Comparison of ENCODE assay signal across 1 cellular context in the genomic region with DNA sequence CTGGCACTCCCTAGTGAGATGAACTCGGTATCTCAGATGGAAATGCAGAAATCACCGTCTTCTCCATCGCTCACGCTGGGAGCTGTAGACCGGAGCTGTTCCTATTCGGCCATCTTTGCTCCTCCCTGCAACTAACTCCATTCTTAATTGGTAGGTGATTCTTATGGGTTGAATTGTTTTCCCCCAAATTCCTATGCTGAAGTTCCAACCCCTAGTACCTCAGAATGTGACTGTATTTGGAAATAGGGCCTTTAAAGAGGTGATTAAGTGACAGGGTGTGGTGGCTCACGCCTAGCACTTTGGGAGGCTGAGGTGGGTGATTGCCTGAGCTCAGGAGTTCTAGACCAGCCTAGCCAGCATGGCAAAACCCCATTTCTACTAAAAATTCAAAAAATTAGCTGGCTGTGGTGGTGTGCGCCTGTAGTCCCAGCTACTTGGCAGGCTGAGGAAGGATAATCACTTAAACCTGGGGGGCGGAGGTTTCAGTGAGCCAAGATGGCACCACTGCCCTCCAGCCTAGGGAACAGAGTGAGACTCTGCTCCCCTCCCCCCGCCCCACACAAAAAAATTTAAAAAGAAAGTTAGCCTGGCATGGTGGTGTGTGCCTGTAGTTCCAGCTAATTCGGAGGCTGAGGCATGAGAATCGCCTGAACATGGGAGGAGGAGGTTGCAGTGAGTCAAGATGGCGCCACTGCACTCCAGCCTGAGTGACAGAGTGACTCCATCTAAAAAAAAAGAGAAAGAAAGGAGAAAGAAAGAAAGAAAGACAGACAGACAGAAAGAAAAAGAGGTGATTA.
A peak's percentile ranks its signal among the peaks of the same experiment; 100 is the strongest.
TF ChIP-seq lines count a peak whose summit lies in the region.

No MANE protein-coding gene starts in this region.

TF ChIP-seq in HEK293, 187 proteins besides CTCF, POLR2A, EP300 and RAD21 (continued from another document):
- TF ChIP-seq, protein P1, sequence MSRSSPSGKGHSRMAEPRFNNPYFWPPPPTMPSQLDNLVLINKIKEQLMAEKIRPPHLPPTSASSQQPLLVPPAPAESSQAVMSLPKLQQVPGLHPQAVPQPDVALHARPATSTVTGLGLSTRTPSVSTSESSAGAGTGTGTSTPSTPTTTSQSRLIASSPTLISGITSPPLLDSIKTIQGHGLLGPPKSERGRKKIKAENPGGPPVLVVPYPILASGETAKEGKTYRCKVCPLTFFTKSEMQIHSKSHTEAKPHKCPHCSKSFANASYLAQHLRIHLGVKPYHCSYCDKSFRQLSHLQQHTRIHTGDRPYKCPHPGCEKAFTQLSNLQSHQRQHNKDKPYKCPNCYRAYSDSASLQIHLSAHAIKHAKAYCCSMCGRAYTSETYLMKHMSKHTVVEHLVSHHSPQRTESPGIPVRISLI (tag by site-specific recombination; IDR thresholded peaks at IDR 0.05) = no peak
- TF ChIP-seq ZNF707 (tag by site-specific recombination; IDR thresholded peaks at IDR 0.05) (no peak), REPIN1 (tag by site-specific recombination; IDR thresholded peaks at IDR 0.05; ENCODE audit: low read depth) (no peak), ZNF701 (tag by site-specific recombination; IDR thresholded peaks at IDR 0.05) (no peak), ZFHX2 (tag by site-specific recombination; conservative IDR thresholded peaks at IDR 0.05) (no peak), ZNF114 (tag by site-specific recombination; IDR thresholded peaks at IDR 0.05) (no peak), ZNF335 (tag by site-specific recombination; conservative IDR thresholded peaks at IDR 0.05) (no peak), ZNF292 (tag by site-specific recombination; IDR thresholded peaks at IDR 0.05; ENCODE audit: borderline replicate concordance, low read depth) (no peak), ZNF514 (tag by site-specific recombination; IDR thresholded peaks at IDR 0.05) (no peak), ZNF341 (tag by site-specific recombination; IDR thresholded peaks at IDR 0.05; ENCODE audit: low read depth) (peak; percentile 94), ZNF214 (tag by site-specific recombination; IDR thresholded peaks at IDR 0.05; ENCODE audit: borderline replicate concordance) (no peak)
- TF ChIP-seq, protein P2, sequence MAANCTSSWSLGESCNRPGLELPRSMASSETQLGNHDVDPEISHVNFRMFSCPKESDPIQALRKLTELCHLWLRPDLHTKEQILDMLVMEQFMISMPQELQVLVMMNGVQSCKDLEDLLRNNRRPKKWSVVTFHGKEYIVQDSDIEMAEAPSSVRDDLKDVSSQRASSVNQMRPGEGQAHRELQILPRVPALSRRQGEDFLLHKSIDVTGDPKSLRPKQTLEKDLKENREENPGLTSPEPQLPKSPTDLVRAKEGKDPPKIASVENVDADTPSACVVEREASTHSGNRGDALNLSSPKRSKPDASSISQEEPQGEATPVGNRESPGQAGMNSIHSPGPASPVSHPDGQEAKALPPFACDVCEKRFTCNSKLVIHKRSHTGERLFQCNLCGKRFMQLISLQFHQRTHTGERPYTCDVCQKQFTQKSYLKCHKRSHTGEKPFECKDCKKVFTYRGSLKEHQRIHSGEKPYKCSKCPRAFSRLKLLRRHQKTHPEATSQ (tag by site-specific recombination; IDR thresholded peaks at IDR 0.05) = no peak
- TF ChIP-seq, protein P3, sequence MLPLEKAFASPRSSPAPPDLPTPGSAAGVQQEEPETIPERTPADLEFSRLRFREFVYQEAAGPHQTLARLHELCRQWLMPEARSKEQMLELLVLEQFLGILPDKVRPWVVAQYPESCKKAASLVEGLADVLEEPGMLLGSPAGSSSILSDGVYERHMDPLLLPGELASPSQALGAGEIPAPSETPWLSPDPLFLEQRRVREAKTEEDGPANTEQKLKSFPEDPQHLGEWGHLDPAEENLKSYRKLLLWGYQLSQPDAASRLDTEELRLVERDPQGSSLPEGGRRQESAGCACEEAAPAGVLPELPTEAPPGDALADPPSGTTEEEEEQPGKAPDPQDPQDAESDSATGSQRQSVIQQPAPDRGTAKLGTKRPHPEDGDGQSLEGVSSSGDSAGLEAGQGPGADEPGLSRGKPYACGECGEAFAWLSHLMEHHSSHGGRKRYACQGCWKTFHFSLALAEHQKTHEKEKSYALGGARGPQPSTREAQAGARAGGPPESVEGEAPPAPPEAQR (tag by site-specific recombination; IDR thresholded peaks at IDR 0.05) = no peak
- TF ChIP-seq, protein P4, sequence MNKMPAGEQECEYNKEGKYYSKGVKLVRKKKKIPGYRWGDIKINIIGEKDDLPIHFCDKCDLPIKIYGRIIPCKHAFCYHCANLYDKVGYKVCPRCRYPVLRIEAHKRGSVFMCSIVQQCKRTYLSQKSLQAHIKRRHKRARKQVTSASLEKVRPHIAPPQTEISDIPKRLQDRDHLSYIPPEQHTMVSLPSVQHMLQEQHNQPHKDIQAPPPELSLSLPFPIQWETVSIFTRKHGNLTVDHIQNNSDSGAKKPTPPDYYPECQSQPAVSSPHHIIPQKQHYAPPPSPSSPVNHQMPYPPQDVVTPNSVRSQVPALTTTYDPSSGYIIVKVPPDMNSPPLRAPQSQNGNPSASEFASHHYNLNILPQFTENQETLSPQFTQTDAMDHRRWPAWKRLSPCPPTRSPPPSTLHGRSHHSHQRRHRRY (tag by site-specific recombination; IDR thresholded peaks at IDR 0.05) = no peak
- TF ChIP-seq, protein P5, sequence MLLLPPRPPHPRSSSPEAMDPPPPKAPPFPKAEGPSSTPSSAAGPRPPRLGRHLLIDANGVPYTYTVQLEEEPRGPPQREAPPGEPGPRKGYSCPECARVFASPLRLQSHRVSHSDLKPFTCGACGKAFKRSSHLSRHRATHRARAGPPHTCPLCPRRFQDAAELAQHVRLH (tag by site-specific recombination; IDR thresholded peaks at IDR 0.05) = peak; percentile 15; the same call in 1 of the 2 replicates
- TF ChIP-seq, protein P6, sequence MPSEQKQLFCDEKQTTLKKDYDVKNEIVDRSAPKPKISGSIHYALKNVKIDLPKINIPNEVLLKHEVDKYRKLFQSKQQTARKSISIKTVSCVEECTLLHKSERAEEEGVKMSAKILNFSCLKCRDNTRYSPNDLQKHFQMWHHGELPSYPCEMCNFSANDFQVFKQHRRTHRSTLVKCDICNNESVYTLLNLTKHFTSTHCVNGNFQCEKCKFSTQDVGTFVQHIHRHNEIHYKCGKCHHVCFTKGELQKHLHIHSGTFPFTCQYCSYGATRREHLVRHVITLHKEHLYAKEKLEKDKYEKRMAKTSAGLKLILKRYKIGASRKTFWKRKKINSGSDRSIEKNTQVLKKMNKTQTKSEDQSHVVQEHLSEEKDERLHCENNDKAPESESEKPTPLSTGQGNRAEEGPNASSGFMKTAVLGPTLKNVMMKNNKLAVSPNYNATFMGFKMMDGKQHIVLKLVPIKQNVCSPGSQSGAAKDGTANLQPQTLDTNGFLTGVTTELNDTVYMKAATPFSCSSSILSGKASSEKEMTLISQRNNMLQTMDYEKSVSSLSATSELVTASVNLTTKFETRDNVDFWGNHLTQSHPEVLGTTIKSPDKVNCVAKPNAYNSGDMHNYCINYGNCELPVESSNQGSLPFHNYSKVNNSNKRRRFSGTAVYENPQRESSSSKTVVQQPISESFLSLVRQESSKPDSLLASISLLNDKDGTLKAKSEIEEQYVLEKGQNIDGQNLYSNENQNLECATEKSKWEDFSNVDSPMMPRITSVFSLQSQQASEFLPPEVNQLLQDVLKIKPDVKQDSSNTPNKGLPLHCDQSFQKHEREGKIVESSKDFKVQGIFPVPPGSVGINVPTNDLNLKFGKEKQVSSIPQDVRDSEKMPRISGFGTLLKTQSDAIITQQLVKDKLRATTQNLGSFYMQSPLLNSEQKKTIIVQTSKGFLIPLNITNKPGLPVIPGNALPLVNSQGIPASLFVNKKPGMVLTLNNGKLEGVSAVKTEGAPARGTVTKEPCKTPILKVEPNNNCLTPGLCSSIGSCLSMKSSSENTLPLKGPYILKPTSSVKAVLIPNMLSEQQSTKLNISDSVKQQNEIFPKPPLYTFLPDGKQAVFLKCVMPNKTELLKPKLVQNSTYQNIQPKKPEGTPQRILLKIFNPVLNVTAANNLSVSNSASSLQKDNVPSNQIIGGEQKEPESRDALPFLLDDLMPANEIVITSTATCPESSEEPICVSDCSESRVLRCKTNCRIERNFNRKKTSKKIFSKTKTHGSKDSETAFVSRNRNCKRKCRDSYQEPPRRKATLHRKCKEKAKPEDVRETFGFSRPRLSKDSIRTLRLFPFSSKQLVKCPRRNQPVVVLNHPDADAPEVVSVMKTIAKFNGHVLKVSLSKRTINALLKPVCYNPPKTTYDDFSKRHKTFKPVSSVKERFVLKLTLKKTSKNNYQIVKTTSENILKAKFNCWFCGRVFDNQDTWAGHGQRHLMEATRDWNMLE (tag by site-specific recombination; conservative IDR thresholded peaks at IDR 0.05; ENCODE audit: low read depth) = no peak
